1 cellular context compared by ENCODE assay signal in the genomic region with DNA sequence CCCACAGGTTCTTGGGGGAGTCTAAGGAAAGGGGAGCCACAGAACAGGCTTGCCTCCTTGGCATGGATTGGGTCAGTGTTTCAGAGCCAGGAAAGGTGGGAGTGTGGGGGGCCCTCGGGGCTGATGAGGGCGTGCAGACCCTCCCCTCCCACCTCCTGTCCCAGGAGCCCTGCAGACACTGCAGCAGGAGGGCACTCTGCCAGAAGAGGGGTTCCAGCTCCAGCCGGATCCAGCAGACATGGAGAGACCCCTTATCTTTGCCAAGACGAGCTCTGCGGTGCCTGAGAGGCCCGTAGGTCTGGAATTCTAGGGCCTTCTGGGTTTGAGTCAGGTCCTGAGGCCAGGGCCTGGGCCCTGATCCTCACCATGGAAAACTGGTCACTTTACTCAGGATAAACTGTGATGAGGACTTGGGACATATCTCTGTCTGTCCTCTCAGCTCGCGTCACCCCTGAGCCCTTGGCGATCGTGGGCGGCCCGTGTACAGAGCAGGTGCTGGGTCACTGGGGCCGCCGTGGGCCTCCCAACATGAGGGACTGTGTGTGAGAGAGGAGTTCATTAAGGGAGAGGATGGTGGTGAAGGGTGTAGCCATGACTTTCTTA.
TF ChIP-seq lines count a peak whose summit lies in the region.

No MANE protein-coding gene starts in this region.

TF ChIP-seq in GM23338, 12 proteins besides CTCF, POLR2A, EP300 and RAD21 (continued from another document):
- TF ChIP-seq, protein P1, sequence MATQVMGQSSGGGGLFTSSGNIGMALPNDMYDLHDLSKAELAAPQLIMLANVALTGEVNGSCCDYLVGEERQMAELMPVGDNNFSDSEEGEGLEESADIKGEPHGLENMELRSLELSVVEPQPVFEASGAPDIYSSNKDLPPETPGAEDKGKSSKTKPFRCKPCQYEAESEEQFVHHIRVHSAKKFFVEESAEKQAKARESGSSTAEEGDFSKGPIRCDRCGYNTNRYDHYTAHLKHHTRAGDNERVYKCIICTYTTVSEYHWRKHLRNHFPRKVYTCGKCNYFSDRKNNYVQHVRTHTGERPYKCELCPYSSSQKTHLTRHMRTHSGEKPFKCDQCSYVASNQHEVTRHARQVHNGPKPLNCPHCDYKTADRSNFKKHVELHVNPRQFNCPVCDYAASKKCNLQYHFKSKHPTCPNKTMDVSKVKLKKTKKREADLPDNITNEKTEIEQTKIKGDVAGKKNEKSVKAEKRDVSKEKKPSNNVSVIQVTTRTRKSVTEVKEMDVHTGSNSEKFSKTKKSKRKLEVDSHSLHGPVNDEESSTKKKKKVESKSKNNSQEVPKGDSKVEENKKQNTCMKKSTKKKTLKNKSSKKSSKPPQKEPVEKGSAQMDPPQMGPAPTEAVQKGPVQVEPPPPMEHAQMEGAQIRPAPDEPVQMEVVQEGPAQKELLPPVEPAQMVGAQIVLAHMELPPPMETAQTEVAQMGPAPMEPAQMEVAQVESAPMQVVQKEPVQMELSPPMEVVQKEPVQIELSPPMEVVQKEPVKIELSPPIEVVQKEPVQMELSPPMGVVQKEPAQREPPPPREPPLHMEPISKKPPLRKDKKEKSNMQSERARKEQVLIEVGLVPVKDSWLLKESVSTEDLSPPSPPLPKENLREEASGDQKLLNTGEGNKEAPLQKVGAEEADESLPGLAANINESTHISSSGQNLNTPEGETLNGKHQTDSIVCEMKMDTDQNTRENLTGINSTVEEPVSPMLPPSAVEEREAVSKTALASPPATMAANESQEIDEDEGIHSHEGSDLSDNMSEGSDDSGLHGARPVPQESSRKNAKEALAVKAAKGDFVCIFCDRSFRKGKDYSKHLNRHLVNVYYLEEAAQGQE (IDR thresholded peaks at IDR 0.05; ENCODE audit: unreplicated experiment), result no peak
- no peak for TF ChIP-seq EZH2phosphoT487 (IDR thresholded peaks at IDR 0.05; ENCODE audit: unreplicated experiment)
- TF ChIP-seq, protein P2, sequence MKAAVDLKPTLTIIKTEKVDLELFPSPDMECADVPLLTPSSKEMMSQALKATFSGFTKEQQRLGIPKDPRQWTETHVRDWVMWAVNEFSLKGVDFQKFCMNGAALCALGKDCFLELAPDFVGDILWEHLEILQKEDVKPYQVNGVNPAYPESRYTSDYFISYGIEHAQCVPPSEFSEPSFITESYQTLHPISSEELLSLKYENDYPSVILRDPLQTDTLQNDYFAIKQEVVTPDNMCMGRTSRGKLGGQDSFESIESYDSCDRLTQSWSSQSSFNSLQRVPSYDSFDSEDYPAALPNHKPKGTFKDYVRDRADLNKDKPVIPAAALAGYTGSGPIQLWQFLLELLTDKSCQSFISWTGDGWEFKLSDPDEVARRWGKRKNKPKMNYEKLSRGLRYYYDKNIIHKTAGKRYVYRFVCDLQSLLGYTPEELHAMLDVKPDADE (IDR thresholded peaks at IDR 0.05), result no peak
- TF ChIP-seq JUNB (IDR thresholded peaks at IDR 0.05; ENCODE audit: unreplicated experiment), result no peak
- no peak for TF ChIP-seq ZNF331 (CRISPR knock-in tag; IDR thresholded peaks at IDR 0.05; ENCODE audit: low read depth)
- TF ChIP-seq, protein P3, sequence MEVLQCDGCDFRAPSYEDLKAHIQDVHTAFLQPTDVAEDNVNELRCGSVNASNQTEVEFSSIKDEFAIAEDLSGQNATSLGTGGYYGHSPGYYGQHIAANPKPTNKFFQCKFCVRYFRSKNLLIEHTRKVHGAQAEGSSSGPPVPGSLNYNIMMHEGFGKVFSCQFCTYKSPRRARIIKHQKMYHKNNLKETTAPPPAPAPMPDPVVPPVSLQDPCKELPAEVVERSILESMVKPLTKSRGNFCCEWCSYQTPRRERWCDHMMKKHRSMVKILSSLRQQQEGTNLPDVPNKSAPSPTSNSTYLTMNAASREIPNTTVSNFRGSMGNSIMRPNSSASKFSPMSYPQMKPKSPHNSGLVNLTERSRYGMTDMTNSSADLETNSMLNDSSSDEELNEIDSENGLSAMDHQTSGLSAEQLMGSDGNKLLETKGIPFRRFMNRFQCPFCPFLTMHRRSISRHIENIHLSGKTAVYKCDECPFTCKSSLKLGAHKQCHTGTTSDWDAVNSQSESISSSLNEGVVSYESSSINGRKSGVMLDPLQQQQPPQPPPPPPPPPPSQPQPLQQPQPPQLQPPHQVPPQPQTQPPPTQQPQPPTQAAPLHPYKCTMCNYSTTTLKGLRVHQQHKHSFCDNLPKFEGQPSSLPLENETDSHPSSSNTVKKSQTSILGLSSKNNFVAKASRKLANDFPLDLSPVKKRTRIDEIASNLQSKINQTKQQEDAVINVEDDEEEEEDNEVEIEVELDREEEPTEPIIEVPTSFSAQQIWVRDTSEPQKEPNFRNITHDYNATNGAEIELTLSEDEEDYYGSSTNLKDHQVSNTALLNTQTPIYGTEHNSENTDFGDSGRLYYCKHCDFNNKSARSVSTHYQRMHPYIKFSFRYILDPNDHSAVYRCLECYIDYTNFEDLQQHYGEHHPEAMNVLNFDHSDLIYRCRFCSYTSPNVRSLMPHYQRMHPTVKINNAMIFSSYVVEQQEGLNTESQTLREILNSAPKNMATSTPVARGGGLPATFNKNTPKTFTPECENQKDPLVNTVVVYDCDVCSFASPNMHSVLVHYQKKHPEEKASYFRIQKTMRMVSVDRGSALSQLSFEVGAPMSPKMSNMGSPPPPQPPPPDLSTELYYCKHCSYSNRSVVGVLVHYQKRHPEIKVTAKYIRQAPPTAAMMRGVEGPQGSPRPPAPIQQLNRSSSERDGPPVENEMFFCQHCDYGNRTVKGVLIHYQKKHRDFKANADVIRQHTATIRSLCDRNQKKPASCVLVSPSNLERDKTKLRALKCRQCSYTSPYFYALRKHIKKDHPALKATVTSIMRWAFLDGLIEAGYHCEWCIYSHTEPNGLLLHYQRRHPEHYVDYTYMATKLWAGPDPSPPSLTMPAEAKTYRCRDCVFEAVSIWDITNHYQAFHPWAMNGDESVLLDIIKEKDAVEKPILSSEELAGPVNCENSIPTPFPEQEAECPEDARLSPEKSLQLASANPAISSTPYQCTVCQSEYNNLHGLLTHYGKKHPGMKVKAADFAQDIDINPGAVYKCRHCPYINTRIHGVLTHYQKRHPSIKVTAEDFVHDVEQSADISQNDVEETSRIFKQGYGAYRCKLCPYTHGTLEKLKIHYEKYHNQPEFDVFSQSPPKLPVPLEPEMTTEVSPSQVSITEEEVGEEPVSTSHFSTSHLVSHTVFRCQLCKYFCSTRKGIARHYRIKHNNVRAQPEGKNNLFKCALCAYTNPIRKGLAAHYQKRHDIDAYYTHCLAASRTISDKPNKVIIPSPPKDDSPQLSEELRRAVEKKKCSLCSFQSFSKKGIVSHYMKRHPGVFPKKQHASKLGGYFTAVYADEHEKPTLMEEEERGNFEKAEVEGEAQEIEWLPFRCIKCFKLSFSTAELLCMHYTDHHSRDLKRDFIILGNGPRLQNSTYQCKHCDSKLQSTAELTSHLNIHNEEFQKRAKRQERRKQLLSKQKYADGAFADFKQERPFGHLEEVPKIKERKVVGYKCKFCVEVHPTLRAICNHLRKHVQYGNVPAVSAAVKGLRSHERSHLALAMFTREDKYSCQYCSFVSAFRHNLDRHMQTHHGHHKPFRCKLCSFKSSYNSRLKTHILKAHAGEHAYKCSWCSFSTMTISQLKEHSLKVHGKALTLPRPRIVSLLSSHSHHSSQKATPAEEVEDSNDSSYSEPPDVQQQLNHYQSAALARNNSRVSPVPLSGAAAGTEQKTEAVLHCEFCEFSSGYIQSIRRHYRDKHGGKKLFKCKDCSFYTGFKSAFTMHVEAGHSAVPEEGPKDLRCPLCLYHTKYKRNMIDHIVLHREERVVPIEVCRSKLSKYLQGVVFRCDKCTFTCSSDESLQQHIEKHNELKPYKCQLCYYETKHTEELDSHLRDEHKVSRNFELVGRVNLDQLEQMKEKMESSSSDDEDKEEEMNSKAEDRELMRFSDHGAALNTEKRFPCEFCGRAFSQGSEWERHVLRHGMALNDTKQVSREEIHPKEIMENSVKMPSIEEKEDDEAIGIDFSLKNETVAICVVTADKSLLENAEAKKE (CRISPR knock-in tag; IDR thresholded peaks at IDR 0.05), result no peak
